8 cellular contexts compared by ENCODE assay signal in genomic region chr7:19117870-19118608, GRCh38. TPM values are rescaled to one million over a fixed set of nuclear protein-coding genes. Genes with fewer than 3 reads are reported as not detected.
DNase-seq lines count a peak whose midpoint lies in the region; ATAC-seq, FAIRE-seq and TF ChIP-seq lines count a peak whose summit lies in the region.

No MANE protein-coding gene starts in this region.

- H2AK5ac ChIP-seq in mesendoderm (ENCODE audit: low read length) = no peak overlapping the region

- TF ChIP-seq EP300 in HepG2 (IDR thresholded peaks at IDR 0.05; ENCODE audit: low read depth in 2 of 2, low read length in 2 of 2) = no peak
- TF ChIP-seq EP300 in HepG2 (CRISPR knock-in tag; IDR thresholded peaks at IDR 0.05; ENCODE audit: borderline replicate concordance) = no peak

- H4K8ac ChIP-seq in mesendoderm (ENCODE audit: low read depth, low read length) = no peak overlapping the region

- no peaks in the 10 kb centered on the region for H3K36me3 ChIP-seq in right lobe of liver
- no peaks in the 10 kb centered on the region for H3K36me3 ChIP-seq in HepG2 (replicated peaks in 1 of 2; ENCODE audit: control insufficient read depth in 1 of 2, insufficient read depth in 2 of 2, low read length in 2 of 2)
- H3K36me3 ChIP-seq in mesendoderm (ENCODE audit: control insufficient read depth, insufficient read depth, low read length) = no peaks in the 10 kb centered on the region
- H3K36me3 ChIP-seq in vagina = no peaks in the 10 kb centered on the region
- no peaks in the 10 kb centered on the region for H3K36me3 ChIP-seq in effector memory CD4-positive, alpha-beta T cell (ENCODE audit: control insufficient read depth, insufficient read depth, low read length)

- TF ChIP-seq POLR2A in right lobe of liver (IDR thresholded peaks at IDR 0.05) = no peak
- no peak for TF ChIP-seq POLR2A in HepG2 (IDR thresholded peaks at IDR 0.05; ENCODE audit: insufficient read depth in 1 of 2, low read depth in 2 of 2, low read length in 2 of 2)
- TF ChIP-seq POLR2A in vagina (IDR thresholded peaks at IDR 0.05) = no peak

- H3K4me2 ChIP-seq in HepG2 (ENCODE audit: low read depth, low read length) (no peak overlapping the region), mesendoderm (ENCODE audit: low read length) (peak overlapping the region; percentile 78)

- POLR2A ChIA-PET in HepG2 (lab: Yijun Ruan, JAX) = no interaction called here

- H3K23ac ChIP-seq in mesendoderm (ENCODE audit: low read length) = no peak overlapping the region

- no TSS peak for BruUV-seq in HepG2 (replicated peaks; lab: Mats Ljungman, UMichigan)

- H3K79me2 ChIP-seq in HepG2 (ENCODE audit: insufficient read depth, low read length) (no peaks in the 10 kb centered on the region), mesendoderm (ENCODE audit: control insufficient read depth, insufficient read depth, low read length) (no peaks in the 10 kb centered on the region)

- peak overlapping the region; percentile 78 for H3K56ac ChIP-seq in mesendoderm (ENCODE audit: low read length)

- DNase-seq in right lobe of liver = peak in 2 of 3 donors; percentile 14 to 50
- DNase-seq in HepG2 (ENCODE audit: low spot score) = no peak
- peak; percentile 37 to 39 for DNase-seq in cardiac fibroblast (ENCODE audit: low read depth in 2 of 2)
- peak; percentile 35 for DNase-seq in mesendoderm
- DNase-seq in vagina (ENCODE audit: extremely low spot score in 2 of 2) = no peak
- DNase-seq in effector memory CD4-positive, alpha-beta T cell = no peak
- DNase-seq in anterior cingulate cortex (lab: John Stamatoyannopoulos, UW) = no peak
- no peak for DNase-seq in activated CD4-positive, alpha-beta T cell treated with anti-CD3 and anti-CD28 coated beads, Interleukin-2, amount 50 U/mL, for 1 hour

- in situ Hi-C loops in HepG2 (cut with HindIII; ENCODE audit: extremely low pct_ligation_motif_present, low pct_unique_long_range_greater_than_20kb) = loop anchor here (25.0 kb wide), 1 partner anchor 544 kb away; no protein-coding TSS in a partner anchor

- H4K20me1 ChIP-seq in HepG2 (ENCODE audit: insufficient read depth, low read length) = no peaks in the 10 kb centered on the region

- WGBS in right lobe of liver (ENCODE audit: insufficient coverage, low coverage, low lambda C conversion rate, missing lambda C conversion rate) = 14% methylated on average over 2 of the region's 51 CpGs
- WGBS in HepG2 (ENCODE audit: low lambda C conversion rate) = 56% methylated on average over 48 of the region's 51 CpGs
- WGBS in mesendoderm (ENCODE audit: extremely low coverage, insufficient coverage, low lambda C conversion rate) = no CpG with 5 or more reads among the region's 51 CpGs

- H2BK120ac ChIP-seq in mesendoderm (ENCODE audit: low read depth, low read length) = no peak overlapping the region

- H3K9me3 ChIP-seq in right lobe of liver = no peaks in the 10 kb centered on the region
- no peaks in the 10 kb centered on the region for H3K9me3 ChIP-seq in HepG2 (ENCODE audit: low read length)
- H3K9me3 ChIP-seq in vagina = no peaks in the 10 kb centered on the region
- H3K9me3 ChIP-seq in effector memory CD4-positive, alpha-beta T cell (ENCODE audit: control insufficient read depth, low read length) = no peaks in the 10 kb centered on the region

- no peak for TF ChIP-seq CTCF in right lobe of liver (IDR thresholded peaks at IDR 0.05)
- TF ChIP-seq CTCF in HepG2 (CRISPR knock-in tag; IDR thresholded peaks at IDR 0.05) = no peak
- peak; percentile 31 for TF ChIP-seq CTCF in cardiac fibroblast (IDR thresholded peaks at IDR 0.05; ENCODE audit: low read depth, low read length)
- no peak for TF ChIP-seq CTCF in vagina (IDR thresholded peaks at IDR 0.05)

- peak overlapping the region; percentile 33 for H3K18ac ChIP-seq in mesendoderm (ENCODE audit: low read length)

- peak overlapping the region; percentile 18 to 31 (median 20) for H3K4me3 ChIP-seq in right lobe of liver
- no peak overlapping the region for H3K4me3 ChIP-seq in HepG2 (replicated peaks in 1 of 3; ENCODE audit: insufficient read depth in 1 of 3, low read depth in 2 of 3, low read length in 3 of 3)
- peak overlapping the region; percentile 68 to 86 for H3K4me3 ChIP-seq in cardiac fibroblast (replicated peaks in 1 of 2; ENCODE audit: low read depth in 2 of 2, low read length in 2 of 2)
- peak overlapping the region; percentile 44 for H3K4me3 ChIP-seq in mesendoderm (ENCODE audit: low read length)
- peak overlapping the region; percentile 63 to 67 for H3K4me3 ChIP-seq in vagina
- H3K4me3 ChIP-seq in effector memory CD4-positive, alpha-beta T cell (ENCODE audit: insufficient read depth, low read depth, low read length, poor library complexity, severe bottlenecking) = no peak overlapping the region

- H3K27ac ChIP-seq in right lobe of liver = no peak overlapping the region
- H3K27ac ChIP-seq in HepG2 (ENCODE audit: extremely low read length, insufficient read depth, low read length) = no peak overlapping the region
- no peak overlapping the region for H3K27ac ChIP-seq in mesendoderm (ENCODE audit: low read depth, low read length)
- H3K27ac ChIP-seq in vagina = peak overlapping the region; percentile 82
- H3K27ac ChIP-seq in effector memory CD4-positive, alpha-beta T cell (ENCODE audit: insufficient read depth, low read length, poor library complexity, severe bottlenecking) = no peak overlapping the region

- H3K27me3 ChIP-seq in right lobe of liver = peaks cover 7 to 14% of the 10 kb centered on the region in 2 donors
- no peaks in the 10 kb centered on the region; a peak in 1 of 5 replicates for H3K27me3 ChIP-seq in HepG2 (ENCODE audit: control insufficient read depth in 1 of 2, insufficient read depth in 2 of 2, low read length in 2 of 2)
- H3K27me3 ChIP-seq in mesendoderm (ENCODE audit: insufficient read depth, low read length, poor library complexity) = peaks cover 29% of the 10 kb centered on the region
- H3K27me3 ChIP-seq in vagina = peaks cover 8% of the 10 kb centered on the region
- peaks cover 15% of the 10 kb centered on the region for H3K27me3 ChIP-seq in effector memory CD4-positive, alpha-beta T cell (replicated peaks; ENCODE audit: control insufficient read depth, insufficient read depth, low read length, poor library complexity, severe bottlenecking)

- TF ChIP-seq RAD21 in HepG2 (CRISPR knock-in tag; IDR thresholded peaks at IDR 0.05) = no peak

- intact Hi-C loops in right lobe of liver (cut with DNase I) = no loop called here
- intact Hi-C loops in HepG2 (cut with micrococcal nuclease; ENCODE audit: unreplicated experiment) = no loop called here
- intact Hi-C loops in vagina (cut with DNase I) = loop anchor here (5.0 kb wide), 1 partner anchor 356 kb away; no protein-coding TSS in a partner anchor

- FAIRE-seq in HepG2 (lab: Jason Lieb, UNC) = no peak

- no peak overlapping the region for H2AFZ ChIP-seq in HepG2 (ENCODE audit: low read length)

- no peak overlapping the region for H2BK5ac ChIP-seq in mesendoderm (ENCODE audit: low read length)

- H3K4ac ChIP-seq in mesendoderm (ENCODE audit: low read depth, low read length) = no peak overlapping the region

- ATAC-seq in right lobe of liver (peak in 2 of 4 donors; percentile 28 to 46), HepG2 (no peak)

- H3K4me1 ChIP-seq in right lobe of liver (peaks cover 0 to 5% (median 0%) of the 10 kb centered on the region in 4 donors), HepG2 (ENCODE audit: insufficient read depth, low read length) (no peaks in the 10 kb centered on the region), mesendoderm (ENCODE audit: control insufficient read depth, low read depth, low read length) (peaks cover 4% of the 10 kb centered on the region), vagina (peaks cover 25% of the 10 kb centered on the region)
- no peaks in the 10 kb centered on the region for H3K4me1 ChIP-seq in effector memory CD4-positive, alpha-beta T cell (ENCODE audit: control insufficient read depth, insufficient read depth, low read length, poor library complexity, severe bottlenecking)

- H2BK15ac ChIP-seq in mesendoderm (replicated peaks; ENCODE audit: low read depth) = no peak overlapping the region

- CTCF ChIA-PET in HepG2 (lab: Yijun Ruan, JAX; ENCODE audit: low intra/inter-chr PET ratio, low total read pairs) = no interaction called here

- H4K5ac ChIP-seq in mesendoderm (ENCODE audit: low read length) = no peak overlapping the region

- H3K9ac ChIP-seq in HepG2 (ENCODE audit: insufficient read depth, low read depth, low read length) = no peak overlapping the region
- H3K9ac ChIP-seq in mesendoderm (ENCODE audit: low read length) = peak overlapping the region; percentile 59

- no peaks in the 10 kb centered on the region for H3K79me1 ChIP-seq in mesendoderm (ENCODE audit: low read length)

RNA-seq across cellular contexts. Expression of gene TWIST1, which starts 0.6 kb away (rescaled TPM):
- under 1 TPM in 1 of 6 experiments, not detected in 5; 0.42 TPM for total RNA-seq in right lobe of liver
- not detected in 2 replicates for total RNA-seq in HepG2 (2016; rRNA removed; fragmentation: Illumina TruSeq; extraction: Trizol)
- not detected in 2 replicates for total RNA-seq in HepG2 (2016; cell fraction: cytosol; rRNA removed; fragmentation: Illumina TruSeq; extraction: Trizol; ENCODE audit: low read depth)
- not detected in 2 replicates for total RNA-seq in HepG2 (2016; cell fraction: insoluble cytoplasmic fraction; rRNA removed; fragmentation: Illumina TruSeq; extraction: Trizol)
- total RNA-seq in HepG2 (2016; cell fraction: membrane; rRNA removed; fragmentation: Illumina TruSeq; extraction: Trizol) = not detected in 2 replicates
- not detected in 2 replicates for total RNA-seq in HepG2 (2016; cell fraction: nucleus; rRNA removed; fragmentation: Illumina TruSeq; extraction: Trizol)
- not detected in 2 replicates for polyA plus RNA-seq in HepG2 (2011; rRNA removed)
- not detected in 2 replicates for polyA plus RNA-seq in HepG2 (2011; cell fraction: cytosol; rRNA removed)
- not detected in 2 replicates for polyA plus RNA-seq in HepG2 (2011; cell fraction: nucleus; rRNA removed)
- not detected in 2 replicates for polyA plus RNA-seq in HepG2 (2012)
- polyA plus RNA-seq in HepG2 (2016; cell fraction: cytosol; fragmentation: Illumina TruSeq; extraction: Trizol; ENCODE audit: low read depth) = not detected in 2 replicates
- polyA plus RNA-seq in HepG2 (2016; cell fraction: insoluble cytoplasmic fraction; fragmentation: Illumina TruSeq; extraction: Trizol; ENCODE audit: low read depth) = not detected in 2 replicates
- not detected in 2 replicates for polyA plus RNA-seq in HepG2 (2016; cell fraction: membrane; fragmentation: Illumina TruSeq; extraction: Trizol; ENCODE audit: low read depth)
- not detected in 2 replicates for polyA plus RNA-seq in HepG2 (2016; cell fraction: nucleus; fragmentation: Illumina TruSeq; extraction: Trizol; ENCODE audit: insufficient read depth, low read depth)
- polyA minus RNA-seq in HepG2 (2011; rRNA and poly(A)+ RNA removed; ENCODE audit: low replicate concordance) = not detected in 2 replicates
- not detected in 2 replicates for polyA minus RNA-seq in HepG2 (2011; cell fraction: cytosol; rRNA and poly(A)+ RNA removed)
- polyA minus RNA-seq in HepG2 (2011; cell fraction: nucleus; rRNA and poly(A)+ RNA removed) = not detected in 2 replicates
- polyA plus RNA-seq in mesendoderm (2013, experiment 1 of 2) = 0.69 TPM
- 0.62 TPM for polyA plus RNA-seq in mesendoderm (2013, experiment 2 of 2)
- total RNA-seq in vagina = 11.5 TPM

RNA-seq across cellular contexts. Expression of gene FERD3L, which starts 27.2 kb away (rescaled TPM):
- total RNA-seq in right lobe of liver = not detected
- not detected in 2 replicates for total RNA-seq in HepG2 (2016; rRNA removed; fragmentation: Illumina TruSeq; extraction: Trizol)
- not detected in 2 replicates for total RNA-seq in HepG2 (2016; cell fraction: cytosol; rRNA removed; fragmentation: Illumina TruSeq; extraction: Trizol; ENCODE audit: low read depth)
- total RNA-seq in HepG2 (2016; cell fraction: insoluble cytoplasmic fraction; rRNA removed; fragmentation: Illumina TruSeq; extraction: Trizol) = not detected in 2 replicates
- not detected in 2 replicates for total RNA-seq in HepG2 (2016; cell fraction: membrane; rRNA removed; fragmentation: Illumina TruSeq; extraction: Trizol)
- not detected in 2 replicates for total RNA-seq in HepG2 (2016; cell fraction: nucleus; rRNA removed; fragmentation: Illumina TruSeq; extraction: Trizol)
- polyA plus RNA-seq in HepG2 (2011; rRNA removed) = not detected in 2 replicates
- polyA plus RNA-seq in HepG2 (2011; cell fraction: cytosol; rRNA removed) = not detected in 2 replicates
- polyA plus RNA-seq in HepG2 (2011; cell fraction: nucleus; rRNA removed) = not detected in 2 replicates
- not detected in 2 replicates for polyA plus RNA-seq in HepG2 (2012)
- not detected in 2 replicates for polyA plus RNA-seq in HepG2 (2016; cell fraction: cytosol; fragmentation: Illumina TruSeq; extraction: Trizol; ENCODE audit: low read depth)
- polyA plus RNA-seq in HepG2 (2016; cell fraction: insoluble cytoplasmic fraction; fragmentation: Illumina TruSeq; extraction: Trizol; ENCODE audit: low read depth) = not detected in 2 replicates
- not detected in 2 replicates for polyA plus RNA-seq in HepG2 (2016; cell fraction: membrane; fragmentation: Illumina TruSeq; extraction: Trizol; ENCODE audit: low read depth)
- not detected in 2 replicates for polyA plus RNA-seq in HepG2 (2016; cell fraction: nucleus; fragmentation: Illumina TruSeq; extraction: Trizol; ENCODE audit: insufficient read depth, low read depth)
- polyA minus RNA-seq in HepG2 (2011; rRNA and poly(A)+ RNA removed; ENCODE audit: low replicate concordance) = not detected in 2 replicates
- not detected in 2 replicates for polyA minus RNA-seq in HepG2 (2011; cell fraction: cytosol; rRNA and poly(A)+ RNA removed)
- not detected in 2 replicates for polyA minus RNA-seq in HepG2 (2011; cell fraction: nucleus; rRNA and poly(A)+ RNA removed)
- polyA plus RNA-seq in mesendoderm (2013, experiment 1 of 2) = not detected
- not detected for polyA plus RNA-seq in mesendoderm (2013, experiment 2 of 2)
- total RNA-seq in vagina = not detected

Comparison
In these comparisons a context has a peak if more than half of its experiments do, and no peak if none do; other contexts are left out.
1. DNase-seq: peak in right lobe of liver (2 of 3), cardiac fibroblast (2 of 2) and mesendoderm (single experiment); none in HepG2 (single experiment), vagina (0 of 2), effector memory CD4-positive, alpha-beta T cell (0 of 3), anterior cingulate cortex (0 of 58) and activated CD4-positive, alpha-beta T cell treated with anti-CD3 and anti-CD28 coated beads, Interleukin-2, amount 50 U/mL, for 1 hour (single experiment).
2. H3K4me3 ChIP-seq: peak in right lobe of liver (3 of 3), cardiac fibroblast (2 of 2), mesendoderm (single experiment) and vagina (2 of 2); none in HepG2 (0 of 3) and effector memory CD4-positive, alpha-beta T cell (single experiment).